Comparison of ENCODE assay signal across 26 cellular contexts in genomic region chr6:126620747-126621146, GRCh38.
"Had no signal": no experiment of that assay in that cellular context is flagged by ENCODE, and none has a peak within 500 bp of the region (broad histone marks: within the 10 kb centered on the region; RNA-seq: fewer than 3 reads in every experiment).

No MANE protein-coding gene starts in this region.

- H3K27me3 Mint-ChIP-seq: activated B cell treated with CpG ODN at 0.5 μM for 24 hours; activated CD4-positive, alpha-beta memory T cell treated with anti-CD3 and anti-CD28 coated beads for 36 hours; activated CD4-positive, alpha-beta T cell treated with anti-CD3 and anti-CD28 coated beads, Interleukin-2, amount 10 ng/mL, durations not matched to agents 7 days and 5 days; activated naive CD4-positive, alpha-beta T cell treated with anti-CD3 and anti-CD28 coated beads, Interleukin-2, amount 10 ng/mL, durations not matched to agents 7 days and 5 days; activated naive CD8-positive, alpha-beta T cell treated with anti-CD3 and anti-CD28 coated beads for 36 hours; dendritic cell treated with granulocyte-macrophage colony-stimulating factor and Interleukin-4, amounts not matched to agents 40 ng/mL and 50 ng/mL, for 4 days; T-helper 17 cell had no signal

- H3K36me3 Mint-ChIP-seq: activated CD4-positive, alpha-beta memory T cell treated with anti-CD3 and anti-CD28 coated beads for 36 hours; activated naive CD4-positive, alpha-beta T cell treated with anti-CD3 and anti-CD28 coated beads, Interleukin-2, amount 10 ng/mL, durations not matched to agents 7 days and 5 days; activated naive CD8-positive, alpha-beta T cell treated with anti-CD3 and anti-CD28 coated beads for 36 hours had no signal

- H3K27ac Mint-ChIP-seq: activated B cell treated with CpG ODN at 0.5 μM for 24 hours; activated CD4-positive, alpha-beta memory T cell treated with anti-CD3 and anti-CD28 coated beads for 36 hours; activated CD4-positive, alpha-beta T cell treated with anti-CD3 and anti-CD28 coated beads, Interleukin-2, amount 10 ng/mL, durations not matched to agents 7 days and 5 days; activated naive CD4-positive, alpha-beta T cell treated with anti-CD3 and anti-CD28 coated beads, Interleukin-2, amount 10 ng/mL, durations not matched to agents 7 days and 5 days; activated naive CD8-positive, alpha-beta T cell treated with anti-CD3 and anti-CD28 coated beads for 36 hours; activated T-cell treated with anti-CD3 and anti-CD28 coated beads, Interleukin-2, amount 50 U/mL, for 72 hours; activated T-helper 2 cell treated with anti-CD3 and anti-CD28 coated beads, Interferon-gamma antibody, Interleukin-2, Interleukin-4, amounts not matched to agents 10 μg/mL and 5 μg/mL and 100 μg/mL, durations not matched to agents 14 hours and 24 hours and 36 hours; dendritic cell treated with granulocyte-macrophage colony-stimulating factor and Interleukin-4, amounts not matched to agents 40 ng/mL and 50 ng/mL, for 4 days; T-helper 17 cell had no signal

- H3K4me3 ChIP-seq: cardiac muscle cell, SK-N-MC had no signal

- H3K4me1 Mint-ChIP-seq: activated B cell treated with CpG ODN at 0.5 μM for 24 hours; activated CD4-positive, alpha-beta T cell treated with anti-CD3 and anti-CD28 coated beads, Interleukin-2, amount 10 ng/mL, durations not matched to agents 7 days and 5 days; activated naive CD4-positive, alpha-beta T cell treated with anti-CD3 and anti-CD28 coated beads, Interleukin-2, amount 10 ng/mL, durations not matched to agents 7 days and 5 days; activated naive CD8-positive, alpha-beta T cell treated with anti-CD3 and anti-CD28 coated beads for 36 hours; T-helper 17 cell had no signal

- H3K4me3 Mint-ChIP-seq: activated B cell treated with CpG ODN at 0.5 μM for 24 hours; activated CD4-positive, alpha-beta memory T cell treated with anti-CD3 and anti-CD28 coated beads for 36 hours; activated CD4-positive, alpha-beta T cell treated with anti-CD3 and anti-CD28 coated beads, Interleukin-2, amount 10 ng/mL, durations not matched to agents 7 days and 5 days; activated naive CD4-positive, alpha-beta T cell treated with anti-CD3 and anti-CD28 coated beads, Interleukin-2, amount 10 ng/mL, durations not matched to agents 7 days and 5 days; activated naive CD8-positive, alpha-beta T cell treated with anti-CD3 and anti-CD28 coated beads for 36 hours; activated T-cell treated with anti-CD3 and anti-CD28 coated beads, Interleukin-2, amount 50 U/mL, for 72 hours; dendritic cell treated with granulocyte-macrophage colony-stimulating factor and Interleukin-4, amounts not matched to agents 40 ng/mL and 50 ng/mL, for 4 days; T-helper 17 cell had no signal

- H3K27me3 ChIP-seq: brain microvascular endothelial cell, cardiac muscle cell had no signal

- H3K36me3 ChIP-seq: brain microvascular endothelial cell, cardiac muscle cell had no signal

- DNase-seq: activated B cell treated with CpG ODN at 0.5 μM for 24 hours; activated CD4-positive, alpha-beta memory T cell treated with anti-CD3 and anti-CD28 coated beads for 36 hours; activated CD4-positive, alpha-beta T cell treated with anti-CD3 and anti-CD28 coated beads for 1 hour; activated CD4-positive, alpha-beta T cell treated with anti-CD3 and anti-CD28 coated beads, Interleukin-2, amount 10 ng/mL, durations not matched to agents 7 days and 5 days; activated CD8-positive, alpha-beta memory T cell treated with anti-CD3 and anti-CD28 coated beads, Interleukin-2, amount 50 U/mL, for 4 hours; activated gamma-delta T cell treated with Interleukin-2 at 50 U/mL for 16 hours; activated naive CD4-positive, alpha-beta T cell treated with anti-CD3 and anti-CD28 coated beads, Interleukin-2, amount 10 ng/mL, durations not matched to agents 7 days and 5 days; activated naive CD8-positive, alpha-beta T cell treated with anti-CD3 and anti-CD28 coated beads for 36 hours; activated T-cell treated with anti-CD3 and anti-CD28 coated beads, Interleukin-2, amount 50 U/mL, for 72 hours; brain microvascular endothelial cell; IMR-90; KG1; NCI-H1092 treated with DMSO at 0.1 percent for 48 hours; NCI-H1417 treated with DMSO at 0.1 percent for 48 hours; NCI-H1694; NCI-H2029; NCI-H2107; NCI-H510A treated with DMSO at 0.1 percent for 48 hours; NCI-H69; NK-92 treated with Interleukin-12 subunit alpha and Interleukin-12 subunit beta, amount 100 ng/mL, for 24 hours; T-helper 17 cell; T1000 had no signal

- H3K9me3 Mint-ChIP-seq: activated B cell treated with CpG ODN at 0.5 μM for 24 hours; activated CD4-positive, alpha-beta memory T cell treated with anti-CD3 and anti-CD28 coated beads for 36 hours; activated CD4-positive, alpha-beta T cell treated with anti-CD3 and anti-CD28 coated beads, Interleukin-2, amount 10 ng/mL, durations not matched to agents 7 days and 5 days; activated naive CD4-positive, alpha-beta T cell treated with anti-CD3 and anti-CD28 coated beads, Interleukin-2, amount 10 ng/mL, durations not matched to agents 7 days and 5 days; activated naive CD8-positive, alpha-beta T cell treated with anti-CD3 and anti-CD28 coated beads for 36 hours; activated T-cell treated with anti-CD3 and anti-CD28 coated beads, Interleukin-2, amount 50 U/mL, for 72 hours; activated T-helper 2 cell treated with anti-CD3 and anti-CD28 coated beads, Interferon-gamma antibody, Interleukin-2, Interleukin-4, amounts not matched to agents 10 μg/mL and 5 μg/mL and 100 μg/mL, durations not matched to agents 14 hours and 24 hours and 36 hours; dendritic cell treated with granulocyte-macrophage colony-stimulating factor and Interleukin-4, amounts not matched to agents 40 ng/mL and 50 ng/mL, for 4 days had no signal

- H3K27ac ChIP-seq: brain microvascular endothelial cell, cardiac muscle cell, SK-N-MC had no signal

- ATAC-seq: activated T-cell treated with anti-CD3 and anti-CD28 coated beads, Interleukin-2, amount 50 U/mL, for 72 hours; T-helper 17 cell had no signal
